Comparison of ENCODE assay signal across 1 cellular context in the genomic region with DNA sequence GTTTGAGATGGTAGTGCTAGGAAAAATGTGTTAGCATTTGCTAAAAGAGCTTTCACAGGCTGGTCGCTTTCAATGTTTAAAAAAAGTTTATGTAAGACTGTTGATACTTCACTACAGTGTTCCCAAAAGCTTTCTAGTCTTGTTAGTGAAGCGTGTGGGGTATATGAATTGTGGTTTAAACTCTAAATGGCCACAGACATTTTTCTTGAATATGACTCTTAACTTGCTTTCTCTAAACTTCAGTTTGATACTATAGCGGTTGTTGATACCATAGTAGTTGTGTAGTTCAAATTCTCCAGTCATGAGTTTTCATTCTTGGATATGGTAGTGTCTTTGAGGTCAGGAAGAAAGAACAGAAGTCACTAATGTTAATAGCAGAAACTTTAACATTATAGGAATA.
TF ChIP-seq lines count a peak whose summit lies in the region.

No MANE protein-coding gene starts in this region.

TF ChIP-seq in HepG2, 621 proteins besides CTCF, POLR2A, EP300 and RAD21:
- TF ChIP-seq FOXM1 (CRISPR knock-in tag; IDR thresholded peaks at IDR 0.05): no peak
- no peak for TF ChIP-seq CHD4 (IDR thresholded peaks at IDR 0.05; ENCODE audit: borderline replicate concordance, low read length)
- no peak for TF ChIP-seq NFE2L2 (IDR thresholded peaks at IDR 0.05; ENCODE audit: low read length)
- TF ChIP-seq, protein P1, sequence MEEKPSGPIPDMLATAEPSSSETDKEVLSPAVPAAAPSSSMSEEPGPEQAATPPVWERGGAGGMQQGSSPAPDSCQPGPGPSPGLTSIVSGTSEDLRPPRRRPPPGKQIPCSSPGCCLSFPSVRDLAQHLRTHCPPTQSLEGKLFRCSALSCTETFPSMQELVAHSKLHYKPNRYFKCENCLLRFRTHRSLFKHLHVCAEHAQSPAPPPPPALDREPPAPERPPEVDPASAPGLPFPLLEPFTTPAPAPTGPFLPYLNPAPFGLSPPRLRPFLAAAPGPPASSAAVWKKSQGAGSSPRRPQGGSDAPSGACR (CRISPR knock-in tag; IDR thresholded peaks at IDR 0.05): no peak
- TF ChIP-seq ZNF782 (CRISPR knock-in tag; IDR thresholded peaks at IDR 0.05; ENCODE audit: borderline replicate concordance): no peak
- TF ChIP-seq EZH2 (conservative IDR thresholded peaks at IDR 0.05; ENCODE audit: low read depth, low read length): no peak
- TF ChIP-seq HNF4A (CRISPR knock-in tag; IDR thresholded peaks at IDR 0.05): no peak
- no peak for TF ChIP-seq MAFF (IDR thresholded peaks at IDR 0.05; ENCODE audit: low read depth, low read length)
- no peak for TF ChIP-seq MED8 (CRISPR knock-in tag; IDR thresholded peaks at IDR 0.05; ENCODE audit: insufficient replicate concordance)
- TF ChIP-seq PCBP1 (IDR thresholded peaks at IDR 0.05; ENCODE audit: borderline replicate concordance, low read depth, low read length): no peak
- TF ChIP-seq, protein P2, sequence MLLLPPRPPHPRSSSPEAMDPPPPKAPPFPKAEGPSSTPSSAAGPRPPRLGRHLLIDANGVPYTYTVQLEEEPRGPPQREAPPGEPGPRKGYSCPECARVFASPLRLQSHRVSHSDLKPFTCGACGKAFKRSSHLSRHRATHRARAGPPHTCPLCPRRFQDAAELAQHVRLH (CRISPR knock-in tag; IDR thresholded peaks at IDR 0.05; ENCODE audit: borderline replicate concordance, low read depth): no peak
- TF ChIP-seq, protein P3, sequence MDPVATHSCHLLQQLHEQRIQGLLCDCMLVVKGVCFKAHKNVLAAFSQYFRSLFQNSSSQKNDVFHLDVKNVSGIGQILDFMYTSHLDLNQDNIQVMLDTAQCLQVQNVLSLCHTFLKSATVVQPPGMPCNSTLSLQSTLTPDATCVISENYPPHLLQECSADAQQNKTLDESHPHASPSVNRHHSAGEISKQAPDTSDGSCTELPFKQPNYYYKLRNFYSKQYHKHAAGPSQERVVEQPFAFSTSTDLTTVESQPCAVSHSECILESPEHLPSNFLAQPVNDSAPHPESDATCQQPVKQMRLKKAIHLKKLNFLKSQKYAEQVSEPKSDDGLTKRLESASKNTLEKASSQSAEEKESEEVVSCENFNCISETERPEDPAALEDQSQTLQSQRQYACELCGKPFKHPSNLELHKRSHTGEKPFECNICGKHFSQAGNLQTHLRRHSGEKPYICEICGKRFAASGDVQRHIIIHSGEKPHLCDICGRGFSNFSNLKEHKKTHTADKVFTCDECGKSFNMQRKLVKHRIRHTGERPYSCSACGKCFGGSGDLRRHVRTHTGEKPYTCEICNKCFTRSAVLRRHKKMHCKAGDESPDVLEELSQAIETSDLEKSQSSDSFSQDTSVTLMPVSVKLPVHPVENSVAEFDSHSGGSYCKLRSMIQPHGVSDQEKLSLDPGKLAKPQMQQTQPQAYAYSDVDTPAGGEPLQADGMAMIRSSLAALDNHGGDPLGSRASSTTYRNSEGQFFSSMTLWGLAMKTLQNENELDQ (CRISPR knock-in tag; IDR thresholded peaks at IDR 0.05; ENCODE audit: borderline replicate concordance): no peak
- TF ChIP-seq U2AF1 (optimal IDR thresholded peaks at IDR 0.05; ENCODE audit: low read depth, low read length): no peak
- no peak for TF ChIP-seq WIZ (CRISPR knock-in tag; IDR thresholded peaks at IDR 0.05)
- no peak for TF ChIP-seq SIX4 (CRISPR knock-in tag; IDR thresholded peaks at IDR 0.05)
